ENCODE assay signal across 8 cellular contexts in the genomic region with DNA sequence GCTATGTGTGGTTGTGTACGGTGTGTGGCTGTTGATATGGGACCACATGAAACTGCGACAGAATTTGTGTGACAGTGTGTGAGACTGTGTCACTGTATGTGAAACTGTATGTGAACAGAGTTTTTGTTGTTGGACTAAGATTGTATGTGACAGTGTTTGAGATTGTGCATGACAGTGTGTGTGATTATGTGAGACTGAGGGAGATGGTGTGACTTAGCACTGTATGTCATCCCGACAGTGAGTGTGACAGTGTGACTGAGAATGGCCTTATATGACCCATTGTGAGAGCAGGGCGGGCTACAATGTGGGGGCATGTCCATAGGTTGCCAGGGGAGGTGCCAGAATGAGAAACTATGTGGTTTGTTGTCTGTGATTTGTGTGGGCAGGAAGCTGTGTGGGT. TPM values are rescaled to one million over a fixed set of nuclear protein-coding genes. Genes with fewer than 3 reads are reported as not detected.
DNase-seq lines count a peak whose midpoint lies in the region; ATAC-seq, FAIRE-seq and TF ChIP-seq lines count a peak whose summit lies in the region.

No MANE protein-coding gene starts in this region.

- H3K4me3 Mint-ChIP-seq in GM23338 (peak overlapping the region; percentile 94), progenitor cell of endocrine pancreas (ENCODE audit: low read depth) (peak overlapping the region; percentile 90)

- DNase-seq in GM23338 (ENCODE audit: low spot score) (no peak), SK-N-MC (ENCODE audit: low read depth, low spot score) (no peak), endothelial cell of umbilical vein (ENCODE audit: low read depth, low spot score) (no peak), progenitor cell of endocrine pancreas (ENCODE audit: low spot score, unreplicated experiment) (no peak), MV-4-11 (lab: John Stamatoyannopoulos, UW) (no peak), SIG-M5 (lab: John Stamatoyannopoulos, UW) (no peak), NCI-H2029 treated with DMSO at 0.1 percent for 48 hours (lab: John Stamatoyannopoulos, UW) (no peak)

- CTCF ChIA-PET in endothelial cell of umbilical vein (lab: Charles Lee): no interaction called here

- H3K4me3 ChIP-seq in GM23338 (peak overlapping the region; percentile 88), SK-N-MC (peak overlapping the region; percentile 100), endothelial cell of umbilical vein (replicated peaks in 1 of 3; ENCODE audit: insufficient read depth in 1 of 3, low read depth in 1 of 3, low read length in 3 of 3) (peak overlapping the region in 1 of 3 experiments; percentile 81)

- intact Hi-C loops in endothelial cell of umbilical vein (cut with micrococcal nuclease): loop anchor here (2.0 to 10.0 kb wide), 2 partner anchors 36 to 160 kb away; partner anchors contain the start of gene ZNF470

- no peaks in the 10 kb centered on the region for H3F3A ChIP-seq in GM23338 (replicated peaks; ENCODE audit: low read depth)

- no peaks in the 10 kb centered on the region for H4K20me1 ChIP-seq in GM23338 (replicated peaks; ENCODE audit: insufficient read depth)
- no peaks in the 10 kb centered on the region for H4K20me1 ChIP-seq in endothelial cell of umbilical vein (replicated peaks; ENCODE audit: control insufficient read depth, extremely low read depth, insufficient read depth, low read length)

- H3K36me3 Mint-ChIP-seq in GM23338 (ENCODE audit: low read depth) (peaks cover 68% of the 10 kb centered on the region), progenitor cell of endocrine pancreas (ENCODE audit: insufficient read depth) (peaks cover 79% of the 10 kb centered on the region)

- H3K4me1 Mint-ChIP-seq in GM23338 (peaks cover 10% of the 10 kb centered on the region), progenitor cell of endocrine pancreas (ENCODE audit: low read depth) (peaks cover 17% of the 10 kb centered on the region)

- dilution Hi-C loops in endothelial cell of umbilical vein (cut with MboI; ENCODE audit: extremely low pct_ligation_motif_present, low sequenced_read_pairs): no loop called here

- BruUV-seq in endothelial cell of umbilical vein (replicated peaks; lab: Mats Ljungman, UMichigan): no TSS peak

- H3K4me2 ChIP-seq in GM23338 (peak overlapping the region; percentile 94; the same call in 1 of the 2 replicates), endothelial cell of umbilical vein (ENCODE audit: insufficient read depth, low read length) (peak overlapping the region; percentile 32)

- peak overlapping the region; percentile 100; the same call in 1 of the 2 replicates for H2AFZ ChIP-seq in GM23338
- H2AFZ ChIP-seq in endothelial cell of umbilical vein (ENCODE audit: low read depth, low read length): no peak overlapping the region

- H3K9me3 Mint-ChIP-seq in GM23338 (peaks cover 67% of the 10 kb centered on the region), progenitor cell of endocrine pancreas (ENCODE audit: low read depth) (peaks cover 65% of the 10 kb centered on the region)

- no peak overlapping the region for H3K9ac ChIP-seq in SK-N-MC (ENCODE audit: insufficient read length)
- H3K9ac ChIP-seq in endothelial cell of umbilical vein (replicated peaks; ENCODE audit: extremely low read depth, insufficient read depth, low read length): no peak overlapping the region

- H3K79me2 ChIP-seq in GM23338 (replicated peaks; ENCODE audit: insufficient read depth) (peaks cover 4% of the 10 kb centered on the region; the same call in 1 of the 2 replicates), endothelial cell of umbilical vein (ENCODE audit: control insufficient read depth, insufficient read depth, low read length) (no peaks in the 10 kb centered on the region)

- H3K27ac ChIP-seq in GM23338 (ENCODE audit: low read depth) (no peak overlapping the region), SK-N-MC (no peak overlapping the region), endothelial cell of umbilical vein (ENCODE audit: insufficient read depth, low read depth, low read length) (no peak overlapping the region)

- no peak overlapping the region for H3K27ac Mint-ChIP-seq in GM23338
- H3K27ac Mint-ChIP-seq in progenitor cell of endocrine pancreas: peak overlapping the region; percentile 99

- no peak for TF ChIP-seq CTCF in GM23338 (conservative IDR thresholded peaks at IDR 0.05; ENCODE audit: low read depth in 2 of 2)
- TF ChIP-seq CTCF in endothelial cell of umbilical vein (IDR thresholded peaks at IDR 0.05; ENCODE audit: extremely low read depth in 1 of 2, insufficient read depth in 1 of 2, low read depth in 1 of 2, low read length in 2 of 2): no peak
- TF ChIP-seq CTCF in progenitor cell of endocrine pancreas (IDR thresholded peaks at IDR 0.05; ENCODE audit: unreplicated experiment): no peak

- peaks cover 17% of the 10 kb centered on the region for H3K36me3 ChIP-seq in GM23338 (ENCODE audit: insufficient read depth)
- peaks cover 45% of the 10 kb centered on the region for H3K36me3 ChIP-seq in SK-N-MC (ENCODE audit: insufficient read depth, low read length)
- peaks cover 0 to 13% of the 10 kb centered on the region in 2 experiments for H3K36me3 ChIP-seq in endothelial cell of umbilical vein (ENCODE audit: control insufficient read depth in 2 of 2, extremely low read depth in 1 of 2, insufficient read depth in 2 of 2, low read length in 2 of 2)

- no peak for FAIRE-seq in endothelial cell of umbilical vein (lab: Jason Lieb, UNC)

- no peaks in the 10 kb centered on the region for H3K9me2 ChIP-seq in GM23338 (ENCODE audit: insufficient read depth)

- H3K27me3 ChIP-seq in GM23338 (ENCODE audit: insufficient read depth) (no peaks in the 10 kb centered on the region), endothelial cell of umbilical vein (ENCODE audit: control insufficient read depth in 2 of 2, insufficient read depth in 2 of 2, low read length in 2 of 2) (no peaks in the 10 kb centered on the region)

- H3K4me1 ChIP-seq in GM23338 (ENCODE audit: insufficient read depth): peaks cover 8% of the 10 kb centered on the region; the same call in 1 of the 2 replicates
- H3K4me1 ChIP-seq in endothelial cell of umbilical vein (ENCODE audit: control insufficient read depth, extremely low read depth, insufficient read depth, low read length): peaks cover 8% of the 10 kb centered on the region

- POLR2A ChIA-PET in endothelial cell of umbilical vein (lab: Charles Lee): no interaction called here

- H3K9me3 ChIP-seq in SK-N-MC (ENCODE audit: low read depth, low read length) (peaks cover 40% of the 10 kb centered on the region), endothelial cell of umbilical vein (replicated peaks; ENCODE audit: control insufficient read depth, insufficient read depth, low read length) (no peaks in the 10 kb centered on the region)

- peaks cover 11% of the 10 kb centered on the region for H3K27me3 Mint-ChIP-seq in GM23338 (ENCODE audit: insufficient read depth, low read depth, poor library complexity)
- no peaks in the 10 kb centered on the region for H3K27me3 Mint-ChIP-seq in progenitor cell of endocrine pancreas

- no peaks in the 10 kb centered on the region for H3K9me1 ChIP-seq in endothelial cell of umbilical vein (replicated peaks; ENCODE audit: control insufficient read depth, extremely low read depth, insufficient read depth, low read length)

- no peak for ATAC-seq in GM23338
- no peak for ATAC-seq in HG03457 (IDR thresholded peaks at IDR 0.05; ENCODE audit: unreplicated experiment)

- no peak for TF ChIP-seq POLR2A in endothelial cell of umbilical vein (IDR thresholded peaks at IDR 0.05; ENCODE audit: low read depth, low read length)

TF ChIP-seq in GM23338, 12 proteins besides CTCF, POLR2A, EP300 and RAD21 (continues in another document):
- TF ChIP-seq ZNF114 (CRISPR knock-in tag; IDR thresholded peaks at IDR 0.05) (no peak), NANOG (IDR thresholded peaks at IDR 0.05; ENCODE audit: borderline replicate concordance) (no peak), EZH2phosphoT487 (IDR thresholded peaks at IDR 0.05; ENCODE audit: unreplicated experiment) (no peak), EZH2 (IDR thresholded peaks at IDR 0.05; ENCODE audit: low read depth, unreplicated experiment) (no peak)

TF ChIP-seq in endothelial cell of umbilical vein, 7 proteins besides CTCF, POLR2A, EP300 and RAD21:
- TF ChIP-seq GATA2 (IDR thresholded peaks at IDR 0.05; ENCODE audit: insufficient read depth, insufficient read length, low read depth, low read length): no peak
- TF ChIP-seq JUN (IDR thresholded peaks at IDR 0.05; ENCODE audit: borderline replicate concordance, insufficient read depth, insufficient read length, low read depth): no peak

RNA-seq across cellular contexts. Expression of gene ZNF583, which starts 0.9 kb away (rescaled TPM):
- total RNA-seq in GM23338 (2014; rRNA removed; shearing (Covaris generic)): 2.4 and 4.0 TPM in 2 replicates
- polyA plus RNA-seq in GM23338 (2016; fragmentation: Nextera tagmentation; extraction: Ambion mirVana): 3.6 and 6.3 TPM in 2 replicates
- 2.4 and 4.8 TPM in 2 replicates for total RNA-seq in endothelial cell of umbilical vein
- 0.99 TPM in 2 replicates for polyA plus RNA-seq in endothelial cell of umbilical vein
- polyA plus RNA-seq in endothelial cell of umbilical vein (2011; cell fraction: cytosol; rRNA removed): 1.4 and 1.8 TPM in 2 replicates
- polyA plus RNA-seq in endothelial cell of umbilical vein (2011; cell fraction: nucleus; rRNA removed): 3.0 and 20.3 TPM in 2 replicates
- polyA plus RNA-seq in endothelial cell of umbilical vein (2012): 3.4 and 3.8 TPM in 2 replicates
- polyA minus RNA-seq in endothelial cell of umbilical vein: 3.0 and 4.0 TPM in 2 replicates
- polyA minus RNA-seq in endothelial cell of umbilical vein (2011; cell fraction: cytosol; rRNA and poly(A)+ RNA removed): not detected
- 3.8 and 5.6 TPM in 2 replicates for polyA minus RNA-seq in endothelial cell of umbilical vein (2011; cell fraction: nucleus; rRNA and poly(A)+ RNA removed)
- total RNA-seq in progenitor cell of endocrine pancreas: 10.1 and 11.3 TPM in 2 replicates

RNA-seq across cellular contexts. Expression of gene ZNF582, which starts 11.7 kb away (rescaled TPM):
- total RNA-seq in GM23338 (2014; rRNA removed; shearing (Covaris generic)): 3.9 and 8.0 TPM in 2 replicates
- polyA plus RNA-seq in GM23338 (2016; fragmentation: Nextera tagmentation; extraction: Ambion mirVana) (4.1 and 5.0 TPM in 2 replicates), endothelial cell of umbilical vein (2.2 and 2.5 TPM in 2 replicates)
- total RNA-seq in endothelial cell of umbilical vein (2.2 and 2.9 TPM in 2 replicates), progenitor cell of endocrine pancreas (6.6 and 8.0 TPM in 2 replicates)
- polyA plus RNA-seq in endothelial cell of umbilical vein (2011; cell fraction: cytosol; rRNA removed): 1.8 and 2.1 TPM in 2 replicates
- polyA plus RNA-seq in endothelial cell of umbilical vein (2011; cell fraction: nucleus; rRNA removed): 1.6 and 3.0 TPM in 2 replicates
- polyA plus RNA-seq in endothelial cell of umbilical vein (2012): 1.5 and 2.7 TPM in 2 replicates
- polyA minus RNA-seq in endothelial cell of umbilical vein: 2.3 and 2.8 TPM in 2 replicates
- not detected for polyA minus RNA-seq in endothelial cell of umbilical vein (2011; cell fraction: cytosol; rRNA and poly(A)+ RNA removed)
- 1.2 and 1.8 TPM in 2 replicates for polyA minus RNA-seq in endothelial cell of umbilical vein (2011; cell fraction: nucleus; rRNA and poly(A)+ RNA removed)
